ENCODE assay signal across 1 cellular context in the genomic region with DNA sequence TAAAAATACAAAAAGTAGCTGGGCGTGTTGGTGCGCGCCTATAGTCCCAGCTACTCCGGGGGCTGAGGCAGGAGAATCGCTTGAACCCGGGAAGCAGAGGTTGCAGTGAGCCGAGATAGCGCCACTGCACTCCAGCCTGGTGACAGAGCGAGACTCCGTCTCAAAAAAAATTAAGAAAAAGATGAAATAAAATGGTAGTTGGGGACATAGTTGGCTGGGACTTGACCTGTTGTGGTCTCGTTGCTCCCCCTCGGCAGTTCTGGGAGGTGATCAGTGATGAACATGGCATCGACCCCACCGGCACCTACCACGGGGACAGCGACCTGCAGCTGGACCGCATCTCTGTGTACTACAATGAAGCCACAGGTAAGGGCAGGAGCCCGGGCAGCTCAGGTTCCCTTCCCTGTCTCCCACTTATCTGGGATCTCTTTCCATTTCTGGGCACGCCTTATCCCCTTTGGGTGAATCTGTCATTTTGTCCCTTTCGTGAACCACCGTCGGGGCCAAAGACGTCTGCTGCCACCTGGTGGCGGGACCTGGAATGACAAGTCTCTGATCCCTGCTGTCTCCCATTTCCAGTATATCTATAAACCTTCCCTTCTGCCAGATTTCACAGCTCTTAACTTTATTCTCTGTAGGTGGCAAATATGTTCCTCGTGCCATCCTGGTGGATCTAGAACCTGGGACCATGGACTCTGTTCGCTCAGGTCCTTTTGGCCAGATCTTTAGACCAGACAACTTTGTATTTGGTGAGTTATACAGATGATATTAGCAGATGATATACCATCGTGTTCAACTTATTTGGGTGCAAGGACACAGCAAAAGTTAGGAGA.
TF ChIP-seq lines count a peak whose summit lies in the region.

No MANE protein-coding gene starts in this region.

TF ChIP-seq in HepG2, 621 proteins besides CTCF, POLR2A, EP300 and RAD21 (continued from another document and continues in another):
- TF ChIP-seq, protein P1, sequence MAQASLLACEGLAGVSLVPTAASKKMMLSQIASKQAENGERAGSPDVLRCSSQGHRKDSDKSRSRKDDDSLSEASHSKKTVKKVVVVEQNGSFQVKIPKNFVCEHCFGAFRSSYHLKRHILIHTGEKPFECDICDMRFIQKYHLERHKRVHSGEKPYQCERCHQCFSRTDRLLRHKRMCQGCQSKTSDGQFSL (CRISPR knock-in tag; IDR thresholded peaks at IDR 0.05), result no peak
- TF ChIP-seq YY1 (IDR thresholded peaks at IDR 0.05; ENCODE audit: insufficient read depth, insufficient replicate concordance, low read depth, low read length) (peak; percentile 63), ZNF546 (CRISPR knock-in tag; conservative IDR thresholded peaks at IDR 0.05) (peak; percentile 80), MAFF (IDR thresholded peaks at IDR 0.05; ENCODE audit: low read depth, low read length) (no peak), NCOR1 (IDR thresholded peaks at IDR 0.05; ENCODE audit: borderline replicate concordance, low read length) (no peak), ZNF839 (CRISPR knock-in tag; IDR thresholded peaks at IDR 0.05; ENCODE audit: borderline replicate concordance) (no peak), KLF11 (CRISPR knock-in tag; IDR thresholded peaks at IDR 0.05) (no peak), CC2D1A (CRISPR knock-in tag; IDR thresholded peaks at IDR 0.05) (no peak), CREM (IDR thresholded peaks at IDR 0.05) (no peak), CREM (CRISPR knock-in tag; IDR thresholded peaks at IDR 0.05) (no peak), ZNF572 (CRISPR knock-in tag; IDR thresholded peaks at IDR 0.05) (no peak), ZNF790 (CRISPR knock-in tag; IDR thresholded peaks at IDR 0.05; ENCODE audit: borderline replicate concordance) (no peak), DR1 (CRISPR knock-in tag; IDR thresholded peaks at IDR 0.05) (no peak), SP140L (CRISPR knock-in tag; IDR thresholded peaks at IDR 0.05; ENCODE audit: borderline replicate concordance) (no peak), SIN3B (IDR thresholded peaks at IDR 0.05; ENCODE audit: low read length) (peak; percentile 31; the same call in 1 of the 2 replicates), ZMYM2 (CRISPR knock-in tag; IDR thresholded peaks at IDR 0.05) (no peak), ZNF775 (CRISPR knock-in tag; IDR thresholded peaks at IDR 0.05; ENCODE audit: borderline replicate concordance) (no peak), RARA (CRISPR knock-in tag; IDR thresholded peaks at IDR 0.05) (peak; percentile 48), ZNF354B (CRISPR knock-in tag; IDR thresholded peaks at IDR 0.05) (no peak), IKZF4 (CRISPR knock-in tag; IDR thresholded peaks at IDR 0.05; ENCODE audit: borderline replicate concordance, low read depth, not compliant biosample characterization) (no peak), ZNF224 (CRISPR knock-in tag; IDR thresholded peaks at IDR 0.05) (no peak), CBX1 (IDR thresholded peaks at IDR 0.05; ENCODE audit: low read depth) (no peak), ZNF501 (CRISPR knock-in tag; IDR thresholded peaks at IDR 0.05) (no peak), ARHGAP35 (CRISPR knock-in tag; IDR thresholded peaks at IDR 0.05; ENCODE audit: borderline replicate concordance) (no peak), ZNF672 (CRISPR knock-in tag; IDR thresholded peaks at IDR 0.05) (no peak), ZNF768 (CRISPR knock-in tag; IDR thresholded peaks at IDR 0.05) (no peak), ZNF777 (CRISPR knock-in tag; IDR thresholded peaks at IDR 0.05) (peak; percentile 65; the same call in 1 of the 2 replicates), ZNF335 (CRISPR knock-in tag; IDR thresholded peaks at IDR 0.05) (no peak), LCORL (IDR thresholded peaks at IDR 0.05) (no peak), LCORL (CRISPR knock-in tag; IDR thresholded peaks at IDR 0.05) (peak; percentile 16; the same call in 1 of the 2 replicates), ZBTB38 (CRISPR knock-in tag; IDR thresholded peaks at IDR 0.05) (no peak), ZFY (CRISPR knock-in tag; IDR thresholded peaks at IDR 0.05) (no peak), EZH2 (conservative IDR thresholded peaks at IDR 0.05; ENCODE audit: low read depth, low read length) (no peak), ZBTB20 (CRISPR knock-in tag; IDR thresholded peaks at IDR 0.05; ENCODE audit: borderline replicate concordance, low read depth) (no peak), ZFP90 (CRISPR knock-in tag; IDR thresholded peaks at IDR 0.05; ENCODE audit: borderline replicate concordance) (no peak), TEAD3 (CRISPR knock-in tag; optimal IDR thresholded peaks at IDR 0.05; ENCODE audit: borderline replicate concordance) (peak; percentile 65), SRSF9 (IDR thresholded peaks at IDR 0.05; ENCODE audit: borderline replicate concordance, insufficient read depth, low read depth, low read length, poor library complexity, severe bottlenecking) (no peak), RFX1 (IDR thresholded peaks at IDR 0.05) (no peak)
- TF ChIP-seq, protein P2, sequence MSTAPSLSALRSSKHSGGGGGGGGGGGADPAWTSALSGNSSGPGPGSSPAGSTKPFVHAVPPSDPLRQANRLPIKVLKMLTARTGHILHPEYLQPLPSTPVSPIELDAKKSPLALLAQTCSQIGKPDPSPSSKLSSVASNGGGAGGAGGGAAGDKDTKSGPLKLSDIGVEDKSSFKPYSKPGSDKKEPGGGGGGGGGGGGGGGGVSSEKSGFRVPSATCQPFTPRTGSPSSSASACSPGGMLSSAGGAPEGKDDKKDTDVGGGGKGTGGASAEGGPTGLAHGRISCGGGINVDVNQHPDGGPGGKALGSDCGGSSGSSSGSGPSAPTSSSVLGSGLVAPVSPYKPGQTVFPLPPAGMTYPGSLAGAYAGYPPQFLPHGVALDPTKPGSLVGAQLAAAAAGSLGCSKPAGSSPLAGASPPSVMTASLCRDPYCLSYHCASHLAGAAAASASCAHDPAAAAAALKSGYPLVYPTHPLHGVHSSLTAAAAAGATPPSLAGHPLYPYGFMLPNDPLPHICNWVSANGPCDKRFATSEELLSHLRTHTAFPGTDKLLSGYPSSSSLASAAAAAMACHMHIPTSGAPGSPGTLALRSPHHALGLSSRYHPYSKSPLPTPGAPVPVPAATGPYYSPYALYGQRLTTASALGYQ (CRISPR knock-in tag; IDR thresholded peaks at IDR 0.05), result no peak
- TF ChIP-seq, protein P3, sequence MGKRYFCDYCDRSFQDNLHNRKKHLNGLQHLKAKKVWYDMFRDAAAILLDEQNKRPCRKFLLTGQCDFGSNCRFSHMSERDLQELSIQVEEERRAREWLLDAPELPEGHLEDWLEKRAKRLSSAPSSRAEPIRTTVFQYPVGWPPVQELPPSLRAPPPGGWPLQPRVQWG (CRISPR knock-in tag; IDR thresholded peaks at IDR 0.05; ENCODE audit: borderline replicate concordance, low read depth), result no peak
- TF ChIP-seq, protein P4, sequence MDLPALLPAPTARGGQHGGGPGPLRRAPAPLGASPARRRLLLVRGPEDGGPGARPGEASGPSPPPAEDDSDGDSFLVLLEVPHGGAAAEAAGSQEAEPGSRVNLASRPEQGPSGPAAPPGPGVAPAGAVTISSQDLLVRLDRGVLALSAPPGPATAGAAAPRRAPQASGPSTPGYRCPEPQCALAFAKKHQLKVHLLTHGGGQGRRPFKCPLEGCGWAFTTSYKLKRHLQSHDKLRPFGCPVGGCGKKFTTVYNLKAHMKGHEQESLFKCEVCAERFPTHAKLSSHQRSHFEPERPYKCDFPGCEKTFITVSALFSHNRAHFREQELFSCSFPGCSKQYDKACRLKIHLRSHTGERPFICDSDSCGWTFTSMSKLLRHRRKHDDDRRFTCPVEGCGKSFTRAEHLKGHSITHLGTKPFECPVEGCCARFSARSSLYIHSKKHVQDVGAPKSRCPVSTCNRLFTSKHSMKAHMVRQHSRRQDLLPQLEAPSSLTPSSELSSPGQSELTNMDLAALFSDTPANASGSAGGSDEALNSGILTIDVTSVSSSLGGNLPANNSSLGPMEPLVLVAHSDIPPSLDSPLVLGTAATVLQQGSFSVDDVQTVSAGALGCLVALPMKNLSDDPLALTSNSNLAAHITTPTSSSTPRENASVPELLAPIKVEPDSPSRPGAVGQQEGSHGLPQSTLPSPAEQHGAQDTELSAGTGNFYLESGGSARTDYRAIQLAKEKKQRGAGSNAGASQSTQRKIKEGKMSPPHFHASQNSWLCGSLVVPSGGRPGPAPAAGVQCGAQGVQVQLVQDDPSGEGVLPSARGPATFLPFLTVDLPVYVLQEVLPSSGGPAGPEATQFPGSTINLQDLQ (CRISPR knock-in tag; IDR thresholded peaks at IDR 0.05), result no peak
- TF ChIP-seq, protein P5, sequence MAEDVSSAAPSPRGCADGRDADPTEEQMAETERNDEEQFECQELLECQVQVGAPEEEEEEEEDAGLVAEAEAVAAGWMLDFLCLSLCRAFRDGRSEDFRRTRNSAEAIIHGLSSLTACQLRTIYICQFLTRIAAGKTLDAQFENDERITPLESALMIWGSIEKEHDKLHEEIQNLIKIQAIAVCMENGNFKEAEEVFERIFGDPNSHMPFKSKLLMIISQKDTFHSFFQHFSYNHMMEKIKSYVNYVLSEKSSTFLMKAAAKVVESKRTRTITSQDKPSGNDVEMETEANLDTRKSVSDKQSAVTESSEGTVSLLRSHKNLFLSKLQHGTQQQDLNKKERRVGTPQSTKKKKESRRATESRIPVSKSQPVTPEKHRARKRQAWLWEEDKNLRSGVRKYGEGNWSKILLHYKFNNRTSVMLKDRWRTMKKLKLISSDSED (CRISPR knock-in tag; IDR thresholded peaks at IDR 0.05), result no peak
- TF ChIP-seq, protein P6, sequence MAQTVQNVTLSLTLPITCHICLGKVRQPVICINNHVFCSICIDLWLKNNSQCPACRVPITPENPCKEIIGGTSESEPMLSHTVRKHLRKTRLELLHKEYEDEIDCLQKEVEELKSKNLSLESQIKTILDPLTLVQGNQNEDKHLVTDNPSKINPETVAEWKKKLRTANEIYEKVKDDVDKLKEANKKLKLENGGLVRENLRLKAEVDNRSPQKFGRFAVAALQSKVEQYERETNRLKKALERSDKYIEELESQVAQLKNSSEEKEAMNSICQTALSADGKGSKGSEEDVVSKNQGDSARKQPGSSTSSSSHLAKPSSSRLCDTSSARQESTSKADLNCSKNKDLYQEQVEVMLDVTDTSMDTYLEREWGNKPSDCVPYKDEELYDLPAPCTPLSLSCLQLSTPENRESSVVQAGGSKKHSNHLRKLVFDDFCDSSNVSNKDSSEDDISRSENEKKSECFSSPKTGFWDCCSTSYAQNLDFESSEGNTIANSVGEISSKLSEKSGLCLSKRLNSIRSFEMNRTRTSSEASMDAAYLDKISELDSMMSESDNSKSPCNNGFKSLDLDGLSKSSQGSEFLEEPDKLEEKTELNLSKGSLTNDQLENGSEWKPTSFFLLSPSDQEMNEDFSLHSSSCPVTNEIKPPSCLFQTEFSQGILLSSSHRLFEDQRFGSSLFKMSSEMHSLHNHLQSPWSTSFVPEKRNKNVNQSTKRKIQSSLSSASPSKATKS (CRISPR knock-in tag; IDR thresholded peaks at IDR 0.05), result no peak
- TF ChIP-seq, protein P7, sequence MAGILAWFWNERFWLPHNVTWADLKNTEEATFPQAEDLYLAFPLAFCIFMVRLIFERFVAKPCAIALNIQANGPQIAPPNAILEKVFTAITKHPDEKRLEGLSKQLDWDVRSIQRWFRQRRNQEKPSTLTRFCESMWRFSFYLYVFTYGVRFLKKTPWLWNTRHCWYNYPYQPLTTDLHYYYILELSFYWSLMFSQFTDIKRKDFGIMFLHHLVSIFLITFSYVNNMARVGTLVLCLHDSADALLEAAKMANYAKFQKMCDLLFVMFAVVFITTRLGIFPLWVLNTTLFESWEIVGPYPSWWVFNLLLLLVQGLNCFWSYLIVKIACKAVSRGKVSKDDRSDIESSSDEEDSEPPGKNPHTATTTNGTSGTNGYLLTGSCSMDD (CRISPR knock-in tag; IDR thresholded peaks at IDR 0.05), result no peak
- TF ChIP-seq, protein P8, sequence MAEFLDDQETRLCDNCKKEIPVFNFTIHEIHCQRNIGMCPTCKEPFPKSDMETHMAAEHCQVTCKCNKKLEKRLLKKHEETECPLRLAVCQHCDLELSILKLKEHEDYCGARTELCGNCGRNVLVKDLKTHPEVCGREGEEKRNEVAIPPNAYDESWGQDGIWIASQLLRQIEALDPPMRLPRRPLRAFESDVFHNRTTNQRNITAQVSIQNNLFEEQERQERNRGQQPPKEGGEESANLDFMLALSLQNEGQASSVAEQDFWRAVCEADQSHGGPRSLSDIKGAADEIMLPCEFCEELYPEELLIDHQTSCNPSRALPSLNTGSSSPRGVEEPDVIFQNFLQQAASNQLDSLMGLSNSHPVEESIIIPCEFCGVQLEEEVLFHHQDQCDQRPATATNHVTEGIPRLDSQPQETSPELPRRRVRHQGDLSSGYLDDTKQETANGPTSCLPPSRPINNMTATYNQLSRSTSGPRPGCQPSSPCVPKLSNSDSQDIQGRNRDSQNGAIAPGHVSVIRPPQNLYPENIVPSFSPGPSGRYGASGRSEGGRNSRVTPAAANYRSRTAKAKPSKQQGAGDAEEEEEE (CRISPR knock-in tag; IDR thresholded peaks at IDR 0.05; ENCODE audit: borderline replicate concordance), result no peak
- TF ChIP-seq, protein P9, sequence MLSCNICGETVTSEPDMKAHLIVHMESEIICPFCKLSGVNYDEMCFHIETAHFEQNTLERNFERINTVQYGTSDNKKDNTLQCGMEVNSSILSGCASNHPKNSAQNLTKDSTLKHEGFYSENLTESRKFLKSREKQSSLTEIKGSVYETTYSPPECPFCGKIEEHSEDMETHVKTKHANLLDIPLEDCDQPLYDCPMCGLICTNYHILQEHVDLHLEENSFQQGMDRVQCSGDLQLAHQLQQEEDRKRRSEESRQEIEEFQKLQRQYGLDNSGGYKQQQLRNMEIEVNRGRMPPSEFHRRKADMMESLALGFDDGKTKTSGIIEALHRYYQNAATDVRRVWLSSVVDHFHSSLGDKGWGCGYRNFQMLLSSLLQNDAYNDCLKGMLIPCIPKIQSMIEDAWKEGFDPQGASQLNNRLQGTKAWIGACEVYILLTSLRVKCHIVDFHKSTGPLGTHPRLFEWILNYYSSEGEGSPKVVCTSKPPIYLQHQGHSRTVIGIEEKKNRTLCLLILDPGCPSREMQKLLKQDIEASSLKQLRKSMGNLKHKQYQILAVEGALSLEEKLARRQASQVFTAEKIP (CRISPR knock-in tag; IDR thresholded peaks at IDR 0.05; ENCODE audit: borderline replicate concordance), result no peak
- TF ChIP-seq, protein P10, sequence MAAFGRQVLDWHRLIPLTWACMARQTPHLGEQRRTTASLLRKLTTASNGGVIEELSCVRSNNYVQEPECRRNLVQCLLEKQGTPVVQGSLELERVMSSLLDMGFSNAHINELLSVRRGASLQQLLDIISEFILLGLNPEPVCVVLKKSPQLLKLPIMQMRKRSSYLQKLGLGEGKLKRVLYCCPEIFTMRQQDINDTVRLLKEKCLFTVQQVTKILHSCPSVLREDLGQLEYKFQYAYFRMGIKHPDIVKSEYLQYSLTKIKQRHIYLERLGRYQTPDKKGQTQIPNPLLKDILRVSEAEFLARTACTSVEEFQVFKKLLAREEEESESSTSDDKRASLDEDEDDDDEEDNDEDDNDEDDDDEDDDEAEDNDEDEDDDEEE (CRISPR knock-in tag; IDR thresholded peaks at IDR 0.05), result no peak
